20 cellular contexts compared by ENCODE assay signal in the genomic region with DNA sequence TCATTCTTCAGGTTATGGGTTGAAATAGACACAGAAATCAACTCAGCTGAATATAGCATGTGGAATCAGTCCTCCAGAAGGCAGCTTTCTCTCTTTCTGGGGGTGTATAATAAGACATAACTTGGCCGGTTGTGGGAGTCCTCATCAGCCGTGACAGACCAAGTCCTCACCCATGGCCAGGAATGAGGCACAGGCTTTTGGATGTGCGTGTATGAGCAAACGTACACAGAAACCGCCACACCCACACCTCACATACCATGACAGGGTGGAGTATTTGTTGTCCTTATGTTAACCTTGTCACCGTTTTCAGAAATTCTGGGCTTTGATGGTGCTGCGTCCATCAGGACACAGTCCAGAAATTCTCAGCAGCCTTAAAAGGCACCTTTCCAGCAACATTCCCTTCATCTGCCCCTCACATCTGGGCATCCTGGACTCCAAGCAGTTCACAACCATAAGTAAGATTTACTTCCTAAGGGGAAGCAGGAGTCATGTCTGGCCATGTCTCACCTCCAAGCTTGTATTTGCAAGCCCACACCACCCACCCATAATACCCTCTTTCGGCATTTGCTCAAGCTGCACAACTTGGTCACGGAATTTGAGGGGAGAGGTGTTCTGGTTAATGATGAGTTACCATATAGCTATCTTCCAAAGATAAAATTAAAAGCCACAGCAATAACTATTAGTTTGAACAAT. TPM values are rescaled to one million over a fixed set of nuclear protein-coding genes. Genes with fewer than 3 reads are reported as not detected.
DNase-seq lines count a peak whose midpoint lies in the region; ATAC-seq, FAIRE-seq and TF ChIP-seq lines count a peak whose summit lies in the region.
"Had no signal": no experiment of that assay in that cellular context is flagged by ENCODE, and none has a peak within 500 bp of the region (broad histone marks: within the 10 kb centered on the region; RNA-seq: fewer than 3 reads in every experiment).

No MANE protein-coding gene starts in this region.

- RAD21 ChIA-PET in GM12878 (lab: Charles Lee; ENCODE audit: unreplicated experiment): no interaction called here

- H3K9me3 ChIP-seq in GM12878 (replicated peaks; ENCODE audit: control insufficient read depth, insufficient read depth, low read length) (no peaks in the 10 kb centered on the region), keratinocyte (ENCODE audit: control insufficient read depth, low read depth, low read length) (no peaks in the 10 kb centered on the region), suprapubic skin (no peaks in the 10 kb centered on the region)
- H3K9me3 ChIP-seq: gastrocnemius medialis, uterus had no signal

- intact Hi-C loops in GM12878 (cut with micrococcal nuclease; ENCODE audit: unreplicated experiment): no loop called here

- no TSS peak for BruUV-seq in GM12878 (replicated peaks; lab: Mats Ljungman, UMichigan)

- no peaks in the 10 kb centered on the region for H3K4me1 ChIP-seq in GM12878 (ENCODE audit: control insufficient read depth, insufficient read depth, low read length)
- peaks cover 83% of the 10 kb centered on the region for H3K4me1 ChIP-seq in keratinocyte (ENCODE audit: control insufficient read depth, extremely low read depth, insufficient read depth, low read length)
- H3K4me1 ChIP-seq in suprapubic skin: peaks cover 76% of the 10 kb centered on the region
- H3K4me1 ChIP-seq: uterus had no signal

- H3K4me2 ChIP-seq in GM12878 (ENCODE audit: control insufficient read depth, insufficient read depth): no peak overlapping the region
- H3K4me2 ChIP-seq in keratinocyte (ENCODE audit: control insufficient read depth, extremely low read depth, insufficient read depth, low read depth, low read length): peak overlapping the region; percentile 42

- CTCF ChIA-PET in GM12878 (lab: Yijun Ruan, JAX): interaction anchor here (1.4 kb wide), 1 partner anchor 16 kb away, joined by 5 read pairs; no protein-coding TSS in a partner anchor

- H2AFZ ChIP-seq in GM12878 (ENCODE audit: control insufficient read depth, low read depth, low read length) (no peak overlapping the region), keratinocyte (ENCODE audit: control insufficient read depth, low read length) (no peak overlapping the region)

- no peak for TF ChIP-seq EP300 in GM12878 (IDR thresholded peaks at IDR 0.05; ENCODE audit: borderline replicate concordance in 1 of 2, control insufficient read depth in 1 of 2, low read depth in 2 of 2, low read length in 2 of 2)
- no peak for TF ChIP-seq EP300 in suprapubic skin (IDR thresholded peaks at IDR 0.05)

- ATAC-seq in GM12878 (no peak), HG03196 (IDR thresholded peaks at IDR 0.05; ENCODE audit: unreplicated experiment) (no peak)
- ATAC-seq: gastrocnemius medialis, sciatic nerve had no signal

- FAIRE-seq in GM12878 (lab: Jason Lieb, UNC): no peak
- FAIRE-seq in keratinocyte (lab: Jason Lieb, UNC): peak; percentile 34
- FAIRE-seq: H1 had no signal

- WGBS in GM12878 (ENCODE audit: insufficient coverage, insufficient replicate concordance, low lambda C conversion rate, missing lambda C conversion rate): 55% methylated on average over 9 of the region's 9 CpGs
- WGBS in suprapubic skin: 61% methylated on average over 9 of the region's 9 CpGs

- H3K27ac ChIP-seq in GM12878 (ENCODE audit: control insufficient read depth, insufficient read depth) (no peak overlapping the region), keratinocyte (ENCODE audit: control insufficient read depth, insufficient read depth, low read length) (peak overlapping the region; percentile 97), suprapubic skin (peak overlapping the region; percentile 93)
- H3K27ac ChIP-seq: gastrocnemius medialis, uterus had no signal

- DNase-seq in HT-29 (ENCODE audit: low spot score): peak; percentile 91
- DNase-seq in GM12878 (ENCODE audit: low read depth, low spot score): no peak
- DNase-seq in keratinocyte (ENCODE audit: low read depth, low spot score): no peak
- no peak for DNase-seq in suprapubic skin (ENCODE audit: low spot score in 2 of 2)
- DNase-seq in activated T-cell treated with anti-CD3 and anti-CD28 coated beads, Interleukin-2, amount 50 U/mL, for 48 hours: no peak
- DNase-seq in AG20443 (ENCODE audit: low spot score): no peak
- DNase-seq in NCI-H524 (lab: John Stamatoyannopoulos, UW): no peak
- DNase-seq: activated CD4-positive, alpha-beta T cell treated with anti-CD3 and anti-CD28 coated beads for 4 hours; gastrocnemius medialis; Kasumi-1; naive B cell; NCI-H1417; stimulated activated CD4-positive, alpha-beta T cell treated with anti-CD3 and anti-CD28 coated beads, Interleukin-1b, Interleukin-23, amount 100 ng/mL, for 48 hours; stimulated activated naive CD8-positive, alpha-beta T cell treated with anti-CD3 and anti-CD28 coated beads, Interleukin-15, Interleukin-2, amounts not matched to agents 100 U/mL and 50 U/mL, for 24 hours; uterus had no signal

- TF ChIP-seq RAD21 in GM12878 (IDR thresholded peaks at IDR 0.05; ENCODE audit: insufficient read depth, low read depth, low read length): no peak

- POLR2A ChIA-PET in GM12878 (lab: Charles Lee): no interaction called here

- H3K36me3 ChIP-seq in GM12878 (ENCODE audit: control insufficient read depth in 2 of 2, insufficient read depth in 2 of 2, low read length in 1 of 2): no peaks in the 10 kb centered on the region
- H3K36me3 ChIP-seq in keratinocyte (ENCODE audit: control insufficient read depth in 2 of 2, extremely low read depth in 1 of 2, insufficient read depth in 2 of 2, low read length in 2 of 2): peaks cover 21 to 33% of the 10 kb centered on the region in 2 experiments
- H3K36me3 ChIP-seq in suprapubic skin: no peaks in the 10 kb centered on the region
- H3K36me3 ChIP-seq: gastrocnemius medialis, uterus had no signal

- in situ Hi-C loops in GM12878 (cut with MboI): no loop called here

- dilution Hi-C loops in keratinocyte (cut with MboI; ENCODE audit: extremely low pct_ligation_motif_present, low sequenced_read_pairs): no loop called here

- TF ChIP-seq POLR2A in GM12878 (IDR thresholded peaks at IDR 0.05; ENCODE audit: low read depth, low read length): no peak
- TF ChIP-seq POLR2A in suprapubic skin (IDR thresholded peaks at IDR 0.05): no peak

- H3K9me1 ChIP-seq in keratinocyte (ENCODE audit: control insufficient read depth, extremely low read depth, insufficient read depth, low read length): no peaks in the 10 kb centered on the region

- no peak overlapping the region for H3K9ac ChIP-seq in GM12878 (ENCODE audit: control insufficient read depth, insufficient read depth, low read length)
- H3K9ac ChIP-seq in keratinocyte (ENCODE audit: control insufficient read depth, extremely low read depth, insufficient read depth, low read length): peak overlapping the region; percentile 93

- no peaks in the 10 kb centered on the region for H4K20me1 ChIP-seq in GM12878 (ENCODE audit: control insufficient read depth, insufficient read depth)
- H4K20me1 ChIP-seq in keratinocyte (ENCODE audit: control insufficient read depth, extremely low read depth, insufficient read depth, low read length): no peaks in the 10 kb centered on the region

- TF ChIP-seq CTCF in GM12878 (IDR thresholded peaks at IDR 0.05 in 2 of 3, conservative IDR thresholded peaks at IDR 0.05 in 1 of 3; ENCODE audit: control insufficient read depth in 2 of 3, extremely low read depth in 1 of 3, insufficient read depth in 1 of 3, low read depth in 3 of 3, low read length in 3 of 3): no peak
- no peak for TF ChIP-seq CTCF in keratinocyte (optimal IDR thresholded peaks at IDR 0.05 in 1 of 3, IDR thresholded peaks at IDR 0.05 in 1 of 3, conservative IDR thresholded peaks at IDR 0.05 in 1 of 3; ENCODE audit: extremely low read depth in 1 of 3, insufficient read depth in 2 of 3, low read length in 3 of 3)
- no peak for TF ChIP-seq CTCF in suprapubic skin (IDR thresholded peaks at IDR 0.05)

- H3K4me3 ChIP-seq in GM12878 (no peak overlapping the region), keratinocyte (ENCODE audit: control insufficient read depth in 2 of 3, extremely low read depth in 1 of 3, insufficient read depth in 2 of 3, low read depth in 1 of 3, low read length in 3 of 3) (no peak overlapping the region), suprapubic skin (no peak overlapping the region)
- H3K4me3 ChIP-seq: gastrocnemius medialis, uterus had no signal

- H3K27me3 ChIP-seq in GM12878 (replicated peaks in 1 of 2; ENCODE audit: control insufficient read depth in 2 of 2, insufficient read depth in 2 of 2, low read length in 1 of 2) (peaks cover 0 to 4% of the 10 kb centered on the region in 2 experiments; a peak in 3 of 4 replicates), keratinocyte (ENCODE audit: control insufficient read depth, extremely low read depth, insufficient read depth, low read length) (no peaks in the 10 kb centered on the region), suprapubic skin (no peaks in the 10 kb centered on the region)
- H3K27me3 ChIP-seq: gastrocnemius medialis, uterus had no signal

- H3K79me2 ChIP-seq in GM12878 (ENCODE audit: control insufficient read depth, insufficient read depth, low read length) (no peaks in the 10 kb centered on the region), keratinocyte (ENCODE audit: control insufficient read depth, insufficient read depth, low read length) (peaks cover 10% of the 10 kb centered on the region)

- SMC1A ChIA-PET in GM12878 (lab: Charles Lee; ENCODE audit: uncharacterized antibody, unreplicated experiment): interaction anchor here (1.0 kb wide), 1 partner anchor 14 kb away, joined by 3 read pairs; no protein-coding TSS in a partner anchor

RNA-seq across cellular contexts. Expression of a gene that starts 12.4 kb away (rescaled TPM):
- 45.7 and 47.1 TPM in 2 replicates for total RNA-seq in HT-29 (2014; rRNA removed; shearing (Covaris generic))
- not detected in 2 replicates for total RNA-seq in GM12878 (2013; cell fraction: nucleolus; rRNA removed)
- total RNA-seq in GM12878 (2014; rRNA removed): not detected in 2 replicates
- not detected in 2 replicates for total RNA-seq in GM12878 (2014; rRNA removed; fragmentation: Illumina TruSeq; extraction: Trizol)
- total RNA-seq in GM12878 (2021): 0.03 and 0.08 TPM in 2 replicates
- polyA plus RNA-seq in GM12878 (2011; ENCODE audit: low read depth): not detected
- polyA plus RNA-seq in GM12878 (2011; rRNA removed): 0.01 TPM in 1 of 2 replicates, not detected in the other
- 0.01 TPM in 1 of 2 replicates, not detected in the other for polyA plus RNA-seq in GM12878 (2011; cell fraction: cytosol; rRNA removed)
- polyA plus RNA-seq in GM12878 (2011; cell fraction: nucleus; rRNA removed): not detected in 2 replicates
- 0.04 TPM in 1 of 2 replicates, not detected in the other for polyA plus RNA-seq in GM12878 (2012)
- not detected in 2 replicates for polyA plus RNA-seq in GM12878 (2014; fragmentation: Illumina TruSeq; extraction: Trizol)
- not detected for polyA plus RNA-seq in GM12878 (2014; fragmentation: Nextera tagmentation; extraction: Ambion mirVana)
- not detected in 2 replicates for polyA plus RNA-seq in GM12878 (2014; rRNA removed)
- polyA plus RNA-seq in GM12878 (2016; fragmentation: Nextera tagmentation; extraction: Ambion mirVana): not detected
- not detected in 2 replicates for polyA minus RNA-seq in GM12878 (2011; rRNA and poly(A)+ RNA removed)
- polyA minus RNA-seq in GM12878 (2011; cell fraction: cytosol; rRNA and poly(A)+ RNA removed): not detected in 2 replicates
- not detected in 2 replicates for polyA minus RNA-seq in GM12878 (2011; cell fraction: nucleus; rRNA and poly(A)+ RNA removed)
- 38.8 to 69.2 TPM (median 65.3 TPM) in 3 replicates for polyA plus RNA-seq in keratinocyte
- polyA plus RNA-seq in keratinocyte (2011; ENCODE audit: low read depth): 55.5 TPM
- 46.7 and 49.2 TPM in 2 replicates for polyA plus RNA-seq in keratinocyte (2011; cell fraction: cytosol; rRNA removed)
- polyA plus RNA-seq in keratinocyte (2011; cell fraction: nucleus; rRNA removed): 136 and 166 TPM in 2 replicates
- polyA plus RNA-seq in keratinocyte (2012; ENCODE audit: low replicate concordance): 89.2 and 97.4 TPM in 2 replicates
- polyA minus RNA-seq in keratinocyte: 45.2 to 149 TPM (median 67.3 TPM) in 3 replicates
- 29.2 TPM for polyA minus RNA-seq in keratinocyte (2011; cell fraction: cytosol; rRNA and poly(A)+ RNA removed)
- polyA minus RNA-seq in keratinocyte (2011; cell fraction: nucleus; rRNA and poly(A)+ RNA removed): 65.2 and 94.2 TPM in 2 replicates
- total RNA-seq in suprapubic skin: 10 to 100 TPM; 40.6 to 95.8 (median 77.6) TPM
- total RNA-seq: osteoblast had no signal

RNA-seq across cellular contexts. Expression of a gene that starts 30.8 kb away (rescaled TPM):
- total RNA-seq in HT-29 (2014; rRNA removed; shearing (Covaris generic)): 14.3 and 16.2 TPM in 2 replicates
- 12.7 and 12.8 TPM in 2 replicates for total RNA-seq in GM12878 (2013; cell fraction: nucleolus; rRNA removed)
- total RNA-seq in GM12878 (2014; rRNA removed): 7.7 and 9.5 TPM in 2 replicates
- 7.9 TPM in 2 replicates for total RNA-seq in GM12878 (2014; rRNA removed; fragmentation: Illumina TruSeq; extraction: Trizol)
- total RNA-seq in GM12878 (2021): 6.9 and 7.1 TPM in 2 replicates
- 2.5 TPM for polyA plus RNA-seq in GM12878 (2011; ENCODE audit: low read depth)
- polyA plus RNA-seq in GM12878 (2011; rRNA removed): 4.4 and 5.6 TPM in 2 replicates
- polyA plus RNA-seq in GM12878 (2011; cell fraction: cytosol; rRNA removed): 1.4 and 1.9 TPM in 2 replicates
- 3.7 TPM in 2 replicates for polyA plus RNA-seq in GM12878 (2011; cell fraction: nucleus; rRNA removed)
- polyA plus RNA-seq in GM12878 (2012): 3.5 and 5.0 TPM in 2 replicates
- polyA plus RNA-seq in GM12878 (2014; fragmentation: Illumina TruSeq; extraction: Trizol): 6.6 and 7.9 TPM in 2 replicates
- polyA plus RNA-seq in GM12878 (2014; fragmentation: Nextera tagmentation; extraction: Ambion mirVana): 1 to 10 TPM; 2.1 to 2.2 TPM
- 3.3 and 4.0 TPM in 2 replicates for polyA plus RNA-seq in GM12878 (2014; rRNA removed)
- 1 to 10 TPM; 4.9 to 5.1 TPM for polyA plus RNA-seq in GM12878 (2016; fragmentation: Nextera tagmentation; extraction: Ambion mirVana)
- polyA minus RNA-seq in GM12878 (2011; rRNA and poly(A)+ RNA removed): 2.7 and 4.6 TPM in 2 replicates
- 1.3 and 2.2 TPM in 2 replicates for polyA minus RNA-seq in GM12878 (2011; cell fraction: cytosol; rRNA and poly(A)+ RNA removed)
- polyA minus RNA-seq in GM12878 (2011; cell fraction: nucleus; rRNA and poly(A)+ RNA removed): 9.3 and 11.5 TPM in 2 replicates
- 3.2 to 5.2 TPM (median 3.4 TPM) in 3 replicates for polyA plus RNA-seq in keratinocyte
- 93.0 TPM for polyA plus RNA-seq in keratinocyte (2011; ENCODE audit: low read depth)
- polyA plus RNA-seq in keratinocyte (2011; cell fraction: cytosol; rRNA removed): 0.71 and 2.0 TPM in 2 replicates
- polyA plus RNA-seq in keratinocyte (2011; cell fraction: nucleus; rRNA removed): 7.1 and 10.2 TPM in 2 replicates
- polyA plus RNA-seq in keratinocyte (2012; ENCODE audit: low replicate concordance): 4.4 and 38.4 TPM in 2 replicates
- 1.8 to 7.8 TPM (median 3.2 TPM) in 3 replicates for polyA minus RNA-seq in keratinocyte
- polyA minus RNA-seq in keratinocyte (2011; cell fraction: cytosol; rRNA and poly(A)+ RNA removed): 2.7 TPM
- polyA minus RNA-seq in keratinocyte (2011; cell fraction: nucleus; rRNA and poly(A)+ RNA removed): 8.2 and 14.3 TPM in 2 replicates
- 10 to 100 TPM; 20.4 to 63.6 (median 42.8) TPM for total RNA-seq in suprapubic skin

RNA-seq across cellular contexts. Expression of a gene that starts 32.9 kb away (rescaled TPM):
- 11.6 and 13.9 TPM in 2 replicates for total RNA-seq in HT-29 (2014; rRNA removed; shearing (Covaris generic))
- total RNA-seq in GM12878 (2013; cell fraction: nucleolus; rRNA removed): 4.6 and 8.9 TPM in 2 replicates
- 1.1 and 1.2 TPM in 2 replicates for total RNA-seq in GM12878 (2014; rRNA removed)
- total RNA-seq in GM12878 (2014; rRNA removed; fragmentation: Illumina TruSeq; extraction: Trizol): 1.1 and 1.3 TPM in 2 replicates
- total RNA-seq in GM12878 (2021): 0.95 and 1.9 TPM in 2 replicates
- 1.0 TPM for polyA plus RNA-seq in GM12878 (2011; ENCODE audit: low read depth)
- 1.3 and 1.6 TPM in 2 replicates for polyA plus RNA-seq in GM12878 (2011; rRNA removed)
- 0.79 and 0.99 TPM in 2 replicates for polyA plus RNA-seq in GM12878 (2011; cell fraction: cytosol; rRNA removed)
- 2.4 TPM in 2 replicates for polyA plus RNA-seq in GM12878 (2011; cell fraction: nucleus; rRNA removed)
- polyA plus RNA-seq in GM12878 (2012): 1.3 and 1.4 TPM in 2 replicates
- polyA plus RNA-seq in GM12878 (2014; fragmentation: Illumina TruSeq; extraction: Trizol): 0.62 and 1.1 TPM in 2 replicates
- under 1 TPM; 0.40 to 0.47 TPM for polyA plus RNA-seq in GM12878 (2014; fragmentation: Nextera tagmentation; extraction: Ambion mirVana)
- 0.44 and 1.2 TPM in 2 replicates for polyA plus RNA-seq in GM12878 (2014; rRNA removed)
- polyA plus RNA-seq in GM12878 (2016; fragmentation: Nextera tagmentation; extraction: Ambion mirVana): under 1 TPM; 0.43 to 0.63 TPM
- polyA minus RNA-seq in GM12878 (2011; rRNA and poly(A)+ RNA removed): 2.1 TPM in 2 replicates
- polyA minus RNA-seq in GM12878 (2011; cell fraction: cytosol; rRNA and poly(A)+ RNA removed): 2.1 and 2.2 TPM in 2 replicates
- polyA minus RNA-seq in GM12878 (2011; cell fraction: nucleus; rRNA and poly(A)+ RNA removed): 0.77 and 0.97 TPM in 2 replicates
- polyA plus RNA-seq in keratinocyte: 8.7 to 13.9 TPM (median 12.2 TPM) in 3 replicates
- polyA plus RNA-seq in keratinocyte (2011; ENCODE audit: low read depth): 36.2 TPM
- polyA plus RNA-seq in keratinocyte (2011; cell fraction: cytosol; rRNA removed): 7.0 and 10.5 TPM in 2 replicates
- polyA plus RNA-seq in keratinocyte (2011; cell fraction: nucleus; rRNA removed): 22.4 and 25.8 TPM in 2 replicates
- polyA plus RNA-seq in keratinocyte (2012; ENCODE audit: low replicate concordance): 9.1 and 34.8 TPM in 2 replicates
- polyA minus RNA-seq in keratinocyte: 8.6 to 27.5 TPM (median 25.9 TPM) in 3 replicates
- 8.8 TPM for polyA minus RNA-seq in keratinocyte (2011; cell fraction: cytosol; rRNA and poly(A)+ RNA removed)
- polyA minus RNA-seq in keratinocyte (2011; cell fraction: nucleus; rRNA and poly(A)+ RNA removed): 20.5 and 30.3 TPM in 2 replicates
- total RNA-seq in suprapubic skin: 10 to 100 TPM; 11.8 to 33.1 (median 17.1) TPM

RNA-seq across cellular contexts. Expression of a gene that starts 49.9 kb away (rescaled TPM):
- total RNA-seq in HT-29 (2014; rRNA removed; shearing (Covaris generic)): 0.03 and 0.18 TPM in 2 replicates
- total RNA-seq in GM12878 (2013; cell fraction: nucleolus; rRNA removed): 0.24 TPM in 1 of 2 replicates, not detected in the other
- total RNA-seq in GM12878 (2014; rRNA removed) (0.06 and 0.16 TPM in 2 replicates), GM12878 (2014; rRNA removed; fragmentation: Illumina TruSeq; extraction: Trizol) (0.04 and 0.14 TPM in 2 replicates), GM12878 (2021) (not detected in 2 replicates), suprapubic skin (not detected)
- not detected for polyA plus RNA-seq in GM12878 (2011; ENCODE audit: low read depth)
- polyA plus RNA-seq in GM12878 (2011; rRNA removed) (0.08 TPM in 1 of 2 replicates, not detected in the other), GM12878 (2014; fragmentation: Illumina TruSeq; extraction: Trizol) (0.04 and 0.11 TPM in 2 replicates), GM12878 (2014; fragmentation: Nextera tagmentation; extraction: Ambion mirVana) (under 1 TPM in 1 of 2 experiments, not detected in 1; 0.05 TPM), GM12878 (2014; rRNA removed) (0.15 and 0.16 TPM in 2 replicates), GM12878 (2016; fragmentation: Nextera tagmentation; extraction: Ambion mirVana) (under 1 TPM in 1 of 2 experiments, not detected in 1; 0.14 TPM), keratinocyte (not detected in 3 replicates)
- polyA plus RNA-seq in GM12878 (2011; cell fraction: cytosol; rRNA removed): 0.08 and 0.12 TPM in 2 replicates
- 0.13 TPM in 1 of 2 replicates, not detected in the other for polyA plus RNA-seq in GM12878 (2011; cell fraction: nucleus; rRNA removed)
- polyA plus RNA-seq in GM12878 (2012): 0.09 TPM in 1 of 2 replicates, not detected in the other
- polyA minus RNA-seq in GM12878 (2011; rRNA and poly(A)+ RNA removed): 0.10 and 0.22 TPM in 2 replicates
- not detected in 2 replicates for polyA minus RNA-seq in GM12878 (2011; cell fraction: cytosol; rRNA and poly(A)+ RNA removed)
- 0.19 and 0.24 TPM in 2 replicates for polyA minus RNA-seq in GM12878 (2011; cell fraction: nucleus; rRNA and poly(A)+ RNA removed)
- not detected for polyA plus RNA-seq in keratinocyte (2011; ENCODE audit: low read depth)
- not detected in 2 replicates for polyA plus RNA-seq in keratinocyte (2011; cell fraction: cytosol; rRNA removed)
- not detected in 2 replicates for polyA plus RNA-seq in keratinocyte (2011; cell fraction: nucleus; rRNA removed)
- polyA plus RNA-seq in keratinocyte (2012; ENCODE audit: low replicate concordance): not detected in 2 replicates
- polyA minus RNA-seq in keratinocyte: not detected in 3 replicates
- not detected for polyA minus RNA-seq in keratinocyte (2011; cell fraction: cytosol; rRNA and poly(A)+ RNA removed)
- polyA minus RNA-seq in keratinocyte (2011; cell fraction: nucleus; rRNA and poly(A)+ RNA removed): not detected in 2 replicates
- total RNA-seq: gastrocnemius medialis, H1, osteoblast, RPMI7951, sciatic nerve, uterus had no signal
- polyA plus RNA-seq: H1 had no signal

Comparison
In these comparisons a context has a peak if more than half of its experiments do, and no peak if none do; other contexts are left out.
1. RNA of a gene that starts 12.4 kb away (total RNA-seq): 40.6 to 95.8 TPM in suprapubic skin and 45.7 to 47.1 TPM in HT-29; 0.03 to 0.08 TPM in GM12878; every median in the first group is over 10 times any median in the second.